ENCODE assay signal across 18 cellular contexts in genomic region chr16:66175058-66175457, GRCh38.
"Had no signal": no experiment of that assay in that cellular context is flagged by ENCODE, and none has a peak within 500 bp of the region (broad histone marks: within the 10 kb centered on the region; RNA-seq: fewer than 3 reads in every experiment).

No MANE protein-coding gene starts in this region.

- H3K27me3 ChIP-seq: breast epithelium, left lung, thyroid gland, upper lobe of right lung had no signal

- DNase-seq: activated CD4-positive, alpha-beta T cell treated with anti-CD3 and anti-CD28 coated beads, Interleukin-2, amount 10 ng/mL, durations not matched to agents 7 days and 5 days; activated CD8-positive, alpha-beta memory T cell treated with anti-CD3 and anti-CD28 coated beads, Interleukin-2, amount 50 U/mL, for 48 hours; activated naive CD4-positive, alpha-beta T cell treated with Interleukin-2 at 50 U/mL for 16 hours; activated naive CD8-positive, alpha-beta T cell treated with anti-CD3 and anti-CD28 coated beads for 36 hours; activated T-cell treated with anti-CD3 and anti-CD28 coated beads, Interleukin-2, amount 50 U/mL, for 4 hours; cortex of kidney; immature natural killer cell; left lung; mammary epithelial cell; naive thymus-derived CD4-positive, alpha-beta T cell; retina; stimulated activated CD4-positive, alpha-beta T cell treated with anti-CD3 and anti-CD28 coated beads, Interleukin-4, amount 100 ng/mL, for 24 hours; stimulated activated naive CD4-positive, alpha-beta T cell treated with Interleukin-2 at 50 U/mL for 16 hours; thyroid gland; upper lobe of right lung had no signal

- H3K9me3 ChIP-seq: thyroid gland had no signal

- H3K4me3 ChIP-seq: breast epithelium, left lung, thyroid gland, upper lobe of right lung had no signal

- H3K4me1 ChIP-seq: breast epithelium, left lung, thyroid gland, upper lobe of right lung had no signal

- H3K27ac ChIP-seq: breast epithelium, left lung, thyroid gland, upper lobe of right lung had no signal

- ATAC-seq: activated CD4-positive, CD25-positive, alpha-beta regulatory T cell treated with anti-CD3 and anti-CD28 coated beads, Interleukin-2, amount 50 U/mL, for 24 hours; activated T-cell treated with anti-CD3 and anti-CD28 coated beads, Interleukin-2, amount 50 U/mL, for 4 hours; left lung; naive thymus-derived CD4-positive, alpha-beta T cell; SK-N-SH treated with all-trans-retinoic acid at 6 μM for 48 hours; upper lobe of right lung had no signal

- H3K36me3 ChIP-seq: breast epithelium, left lung, thyroid gland, upper lobe of right lung had no signal
